Comparison of ENCODE assay signal across 1 cellular context in genomic region chr11:96196074-96196787, GRCh38.
TF ChIP-seq lines count a peak whose summit lies in the region.

No MANE protein-coding gene starts in this region.

TF ChIP-seq in HEK293T, 16 proteins besides CTCF, POLR2A, EP300 and RAD21 (continued from another document):
- TF ChIP-seq PKNOX1 (IDR thresholded peaks at IDR 0.05), result no peak
- no peak for TF ChIP-seq ZNF384 (IDR thresholded peaks at IDR 0.05)
- TF ChIP-seq SP1 (IDR thresholded peaks at IDR 0.05), result no peak
- TF ChIP-seq SUZ12 (IDR thresholded peaks at IDR 0.05), result no peak
- TF ChIP-seq FOXM1 (IDR thresholded peaks at IDR 0.05; ENCODE audit: borderline replicate concordance), result no peak
- no peak for TF ChIP-seq NFRKB (IDR thresholded peaks at IDR 0.05)
- TF ChIP-seq ARNT (IDR thresholded peaks at IDR 0.05), result no peak
- no peak for TF ChIP-seq FOXA1 (IDR thresholded peaks at IDR 0.05)
- TF ChIP-seq TARDBP (IDR thresholded peaks at IDR 0.05), result no peak
- no peak for TF ChIP-seq FOXK2 (IDR thresholded peaks at IDR 0.05)
- no peak for TF ChIP-seq HDGF (IDR thresholded peaks at IDR 0.05; ENCODE audit: borderline replicate concordance)
